Comparison of ENCODE assay signal across 28 cellular contexts in genomic region chr4:77209012-77209411, GRCh38.
"Had no signal": no experiment of that assay in that cellular context is flagged by ENCODE, and none has a peak within 500 bp of the region (broad histone marks: within the 10 kb centered on the region; RNA-seq: fewer than 3 reads in every experiment).

No MANE protein-coding gene starts in this region.

- H3K4me3 Mint-ChIP-seq: dendritic cell treated with granulocyte-macrophage colony-stimulating factor and Interleukin-4, amounts not matched to agents 40 ng/mL and 50 ng/mL, for 4 days; effector memory CD8-positive, alpha-beta T cell; endodermal cell; memory B cell; naive B cell had no signal

- H3K9me3 ChIP-seq: colonic mucosa, esophagus squamous epithelium, gastrocnemius medialis, heart right ventricle, mucosa of descending colon had no signal

- H3K4me3 ChIP-seq: colonic mucosa, esophagus squamous epithelium, gastrocnemius medialis, heart right ventricle, lung, mucosa of descending colon had no signal

- H3K4me1 Mint-ChIP-seq: memory B cell, naive B cell had no signal

- ATAC-seq: effector memory CD8-positive, alpha-beta T cell; esophagus mucosa; gastrocnemius medialis; heart right ventricle; left colon; left lobe of liver; left ventricle myocardium superior; mucosa of descending colon had no signal

- H3K36me3 ChIP-seq: colonic mucosa, esophagus squamous epithelium, gastrocnemius medialis, heart right ventricle had no signal

- H3K4me1 ChIP-seq: colonic mucosa, esophagus squamous epithelium, gastrocnemius medialis, heart right ventricle had no signal

- DNase-seq: colonic mucosa; cortex of kidney; effector CD8-positive, alpha-beta T cell; effector memory CD8-positive, alpha-beta T cell; endodermal cell; erythroblast; esophagus squamous epithelium; foreskin fibroblast; foreskin melanocyte; gastrocnemius medialis; glutamatergic neuron; head of caudate nucleus; heart right ventricle; hippocampal formation; kidney; kidney glomerular epithelial cell; left colon; left ventricle myocardium superior; mammary epithelial cell; mesendoderm; mucosa of descending colon; naive B cell had no signal

- H3K27me3 Mint-ChIP-seq: dendritic cell treated with granulocyte-macrophage colony-stimulating factor and Interleukin-4, amounts not matched to agents 40 ng/mL and 50 ng/mL, for 4 days; naive B cell had no signal

- H3K27ac Mint-ChIP-seq: dendritic cell treated with granulocyte-macrophage colony-stimulating factor and Interleukin-4, amounts not matched to agents 40 ng/mL and 50 ng/mL, for 4 days; effector memory CD8-positive, alpha-beta T cell; endodermal cell; memory B cell had no signal

- H3K27me3 ChIP-seq: colonic mucosa, esophagus squamous epithelium, gastrocnemius medialis, heart right ventricle had no signal

- H3K9me3 Mint-ChIP-seq: dendritic cell treated with granulocyte-macrophage colony-stimulating factor and Interleukin-4, amounts not matched to agents 40 ng/mL and 50 ng/mL, for 4 days; effector memory CD8-positive, alpha-beta T cell; endodermal cell; memory B cell; naive B cell had no signal

- H3K27ac ChIP-seq: colonic mucosa, epithelial cell of prostate, esophagus squamous epithelium, gastrocnemius medialis, heart right ventricle had no signal
